ENCODE assay signal across 1 cellular context in the genomic region with DNA sequence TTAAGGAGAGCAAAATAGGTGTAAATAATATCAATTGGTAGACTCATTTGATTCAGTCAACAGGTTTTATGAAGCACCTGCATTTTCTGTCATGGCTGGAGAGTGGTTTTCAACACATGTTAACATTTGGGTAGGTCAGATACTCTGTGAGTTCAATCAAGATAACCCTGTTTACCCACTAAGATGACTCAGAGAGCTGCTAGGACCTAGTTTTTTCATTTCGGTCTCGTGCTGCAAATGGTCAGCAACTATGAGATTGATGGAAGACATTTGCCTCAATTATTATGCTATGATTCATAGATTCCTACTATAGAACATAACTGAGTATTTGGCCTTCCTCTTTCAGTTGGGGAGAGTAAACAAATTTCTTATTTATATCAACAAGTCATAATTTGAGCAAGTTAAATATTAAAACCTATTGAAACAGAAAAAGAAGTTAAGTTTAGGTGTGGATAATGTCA.
A peak's percentile ranks its signal among the peaks of the same experiment; 100 is the strongest.
TF ChIP-seq lines count a peak whose summit lies in the region.

No MANE protein-coding gene starts in this region.

TF ChIP-seq in HepG2, 621 proteins besides CTCF, POLR2A, EP300 and RAD21 (continued from another document):
- TF ChIP-seq, protein P1, sequence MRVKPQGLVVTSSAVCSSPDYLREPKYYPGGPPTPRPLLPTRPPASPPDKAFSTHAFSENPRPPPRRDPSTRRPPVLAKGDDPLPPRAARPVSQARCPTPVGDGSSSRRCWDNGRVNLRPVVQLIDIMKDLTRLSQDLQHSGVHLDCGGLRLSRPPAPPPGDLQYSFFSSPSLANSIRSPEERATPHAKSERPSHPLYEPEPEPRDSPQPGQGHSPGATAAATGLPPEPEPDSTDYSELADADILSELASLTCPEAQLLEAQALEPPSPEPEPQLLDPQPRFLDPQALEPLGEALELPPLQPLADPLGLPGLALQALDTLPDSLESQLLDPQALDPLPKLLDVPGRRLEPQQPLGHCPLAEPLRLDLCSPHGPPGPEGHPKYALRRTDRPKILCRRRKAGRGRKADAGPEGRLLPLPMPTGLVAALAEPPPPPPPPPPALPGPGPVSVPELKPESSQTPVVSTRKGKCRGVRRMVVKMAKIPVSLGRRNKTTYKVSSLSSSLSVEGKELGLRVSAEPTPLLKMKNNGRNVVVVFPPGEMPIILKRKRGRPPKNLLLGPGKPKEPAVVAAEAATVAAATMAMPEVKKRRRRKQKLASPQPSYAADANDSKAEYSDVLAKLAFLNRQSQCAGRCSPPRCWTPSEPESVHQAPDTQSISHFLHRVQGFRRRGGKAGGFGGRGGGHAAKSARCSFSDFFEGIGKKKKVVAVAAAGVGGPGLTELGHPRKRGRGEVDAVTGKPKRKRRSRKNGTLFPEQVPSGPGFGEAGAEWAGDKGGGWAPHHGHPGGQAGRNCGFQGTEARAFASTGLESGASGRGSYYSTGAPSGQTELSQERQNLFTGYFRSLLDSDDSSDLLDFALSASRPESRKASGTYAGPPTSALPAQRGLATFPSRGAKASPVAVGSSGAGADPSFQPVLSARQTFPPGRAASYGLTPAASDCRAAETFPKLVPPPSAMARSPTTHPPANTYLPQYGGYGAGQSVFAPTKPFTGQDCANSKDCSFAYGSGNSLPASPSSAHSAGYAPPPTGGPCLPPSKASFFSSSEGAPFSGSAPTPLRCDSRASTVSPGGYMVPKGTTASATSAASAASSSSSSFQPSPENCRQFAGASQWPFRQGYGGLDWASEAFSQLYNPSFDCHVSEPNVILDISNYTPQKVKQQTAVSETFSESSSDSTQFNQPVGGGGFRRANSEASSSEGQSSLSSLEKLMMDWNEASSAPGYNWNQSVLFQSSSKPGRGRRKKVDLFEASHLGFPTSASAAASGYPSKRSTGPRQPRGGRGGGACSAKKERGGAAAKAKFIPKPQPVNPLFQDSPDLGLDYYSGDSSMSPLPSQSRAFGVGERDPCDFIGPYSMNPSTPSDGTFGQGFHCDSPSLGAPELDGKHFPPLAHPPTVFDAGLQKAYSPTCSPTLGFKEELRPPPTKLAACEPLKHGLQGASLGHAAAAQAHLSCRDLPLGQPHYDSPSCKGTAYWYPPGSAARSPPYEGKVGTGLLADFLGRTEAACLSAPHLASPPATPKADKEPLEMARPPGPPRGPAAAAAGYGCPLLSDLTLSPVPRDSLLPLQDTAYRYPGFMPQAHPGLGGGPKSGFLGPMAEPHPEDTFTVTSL (CRISPR knock-in tag; IDR thresholded peaks at IDR 0.05; ENCODE audit: borderline replicate concordance) = peak; percentile 72; the same call in 1 of the 2 replicates
- TF ChIP-seq FOSL1 (CRISPR knock-in tag; IDR thresholded peaks at IDR 0.05; ENCODE audit: borderline replicate concordance) (peak; percentile 83), FOSL2 (CRISPR knock-in tag; IDR thresholded peaks at IDR 0.05) (peak; percentile 91), POGZ (CRISPR knock-in tag; IDR thresholded peaks at IDR 0.05) (0 out of 2 replicates have a peak, but pooled peaks have one; percentile 19), BHLHE40 (IDR thresholded peaks at IDR 0.05; ENCODE audit: low read length) (peak; percentile 83), SOX13 (IDR thresholded peaks at IDR 0.05) (no peak), SOX13 (CRISPR knock-in tag; conservative IDR thresholded peaks at IDR 0.05 in 1 of 2, IDR thresholded peaks at IDR 0.05 in 1 of 2) (peak in 1 of 2 experiments; percentile 32; a peak in 1 of 4 replicates), NR2F2 (IDR thresholded peaks at IDR 0.05; ENCODE audit: borderline replicate concordance, low read depth) (no peak), ELF1 (CRISPR knock-in tag; IDR thresholded peaks at IDR 0.05) (no peak), BCL6 (CRISPR knock-in tag; IDR thresholded peaks at IDR 0.05) (0 out of 2 replicates have a peak, but pooled peaks have one; percentile 11), NR2F1 (CRISPR knock-in tag; IDR thresholded peaks at IDR 0.05) (peak in 1 of 2 experiments; percentile 42; a peak in 2 of 4 replicates), CBX5 (CRISPR knock-in tag; IDR thresholded peaks at IDR 0.05; ENCODE audit: borderline replicate concordance) (no peak), FOXP1 (IDR thresholded peaks at IDR 0.05) (no peak), FOXP1 (CRISPR knock-in tag; IDR thresholded peaks at IDR 0.05) (0 out of 2 replicates have a peak, but pooled peaks have one; percentile 14), ZSCAN31 (CRISPR knock-in tag; IDR thresholded peaks at IDR 0.05; ENCODE audit: low read depth) (no peak), FOXA1 (IDR thresholded peaks at IDR 0.05) (no peak), FOXA1 (CRISPR knock-in tag; IDR thresholded peaks at IDR 0.05) (peak; percentile 82), JUND (CRISPR knock-in tag; IDR thresholded peaks at IDR 0.05) (0 out of 2 replicates have a peak, but pooled peaks have one; percentile 47), FOXA3 (CRISPR knock-in tag; IDR thresholded peaks at IDR 0.05) (peak; percentile 79), JUNB (CRISPR knock-in tag; IDR thresholded peaks at IDR 0.05; ENCODE audit: borderline replicate concordance) (peak; percentile 66; the same call in 1 of the 2 replicates), RARA (CRISPR knock-in tag; IDR thresholded peaks at IDR 0.05) (peak; percentile 30; the same call in 1 of the 2 replicates), ZNF678 (CRISPR knock-in tag; IDR thresholded peaks at IDR 0.05) (no peak), SAP130 (CRISPR knock-in tag; IDR thresholded peaks at IDR 0.05; ENCODE audit: low read depth) (peak; percentile 24; the same call in 1 of the 2 replicates)
- TF ChIP-seq, protein P2, sequence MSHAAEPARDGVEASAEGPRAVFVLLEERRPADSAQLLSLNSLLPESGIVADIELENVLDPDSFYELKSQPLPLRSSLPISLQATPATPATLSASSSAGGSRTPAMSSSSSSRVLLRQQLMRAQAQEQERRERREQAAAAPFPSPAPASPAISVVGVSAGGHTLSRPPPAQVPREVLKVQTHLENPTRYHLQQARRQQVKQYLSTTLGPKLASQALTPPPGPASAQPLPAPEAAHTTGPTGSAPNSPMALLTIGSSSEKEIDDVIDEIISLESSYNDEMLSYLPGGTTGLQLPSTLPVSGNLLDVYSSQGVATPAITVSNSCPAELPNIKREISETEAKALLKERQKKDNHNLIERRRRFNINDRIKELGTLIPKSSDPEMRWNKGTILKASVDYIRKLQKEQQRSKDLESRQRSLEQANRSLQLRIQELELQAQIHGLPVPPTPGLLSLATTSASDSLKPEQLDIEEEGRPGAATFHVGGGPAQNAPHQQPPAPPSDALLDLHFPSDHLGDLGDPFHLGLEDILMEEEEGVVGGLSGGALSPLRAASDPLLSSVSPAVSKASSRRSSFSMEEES (CRISPR knock-in tag; IDR thresholded peaks at IDR 0.05) = 0 out of 2 replicates have a peak, but pooled peaks have one; percentile 16
- TF ChIP-seq, protein P3, sequence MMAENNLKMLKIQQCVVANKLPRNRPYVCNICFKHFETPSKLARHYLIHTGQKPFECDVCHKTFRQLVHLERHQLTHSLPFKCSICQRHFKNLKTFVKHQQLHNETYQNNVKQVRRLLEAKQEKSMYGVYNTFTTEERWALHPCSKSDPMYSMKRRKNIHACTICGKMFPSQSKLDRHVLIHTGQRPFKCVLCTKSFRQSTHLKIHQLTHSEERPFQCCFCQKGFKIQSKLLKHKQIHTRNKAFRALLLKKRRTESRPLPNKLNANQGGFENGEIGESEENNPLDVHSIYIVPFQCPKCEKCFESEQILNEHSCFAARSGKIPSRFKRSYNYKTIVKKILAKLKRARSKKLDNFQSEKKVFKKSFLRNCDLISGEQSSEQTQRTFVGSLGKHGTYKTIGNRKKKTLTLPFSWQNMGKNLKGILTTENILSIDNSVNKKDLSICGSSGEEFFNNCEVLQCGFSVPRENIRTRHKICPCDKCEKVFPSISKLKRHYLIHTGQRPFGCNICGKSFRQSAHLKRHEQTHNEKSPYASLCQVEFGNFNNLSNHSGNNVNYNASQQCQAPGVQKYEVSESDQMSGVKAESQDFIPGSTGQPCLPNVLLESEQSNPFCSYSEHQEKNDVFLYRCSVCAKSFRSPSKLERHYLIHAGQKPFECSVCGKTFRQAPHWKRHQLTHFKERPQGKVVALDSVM (CRISPR knock-in tag; IDR thresholded peaks at IDR 0.05) = no peak
- TF ChIP-seq, protein P4, sequence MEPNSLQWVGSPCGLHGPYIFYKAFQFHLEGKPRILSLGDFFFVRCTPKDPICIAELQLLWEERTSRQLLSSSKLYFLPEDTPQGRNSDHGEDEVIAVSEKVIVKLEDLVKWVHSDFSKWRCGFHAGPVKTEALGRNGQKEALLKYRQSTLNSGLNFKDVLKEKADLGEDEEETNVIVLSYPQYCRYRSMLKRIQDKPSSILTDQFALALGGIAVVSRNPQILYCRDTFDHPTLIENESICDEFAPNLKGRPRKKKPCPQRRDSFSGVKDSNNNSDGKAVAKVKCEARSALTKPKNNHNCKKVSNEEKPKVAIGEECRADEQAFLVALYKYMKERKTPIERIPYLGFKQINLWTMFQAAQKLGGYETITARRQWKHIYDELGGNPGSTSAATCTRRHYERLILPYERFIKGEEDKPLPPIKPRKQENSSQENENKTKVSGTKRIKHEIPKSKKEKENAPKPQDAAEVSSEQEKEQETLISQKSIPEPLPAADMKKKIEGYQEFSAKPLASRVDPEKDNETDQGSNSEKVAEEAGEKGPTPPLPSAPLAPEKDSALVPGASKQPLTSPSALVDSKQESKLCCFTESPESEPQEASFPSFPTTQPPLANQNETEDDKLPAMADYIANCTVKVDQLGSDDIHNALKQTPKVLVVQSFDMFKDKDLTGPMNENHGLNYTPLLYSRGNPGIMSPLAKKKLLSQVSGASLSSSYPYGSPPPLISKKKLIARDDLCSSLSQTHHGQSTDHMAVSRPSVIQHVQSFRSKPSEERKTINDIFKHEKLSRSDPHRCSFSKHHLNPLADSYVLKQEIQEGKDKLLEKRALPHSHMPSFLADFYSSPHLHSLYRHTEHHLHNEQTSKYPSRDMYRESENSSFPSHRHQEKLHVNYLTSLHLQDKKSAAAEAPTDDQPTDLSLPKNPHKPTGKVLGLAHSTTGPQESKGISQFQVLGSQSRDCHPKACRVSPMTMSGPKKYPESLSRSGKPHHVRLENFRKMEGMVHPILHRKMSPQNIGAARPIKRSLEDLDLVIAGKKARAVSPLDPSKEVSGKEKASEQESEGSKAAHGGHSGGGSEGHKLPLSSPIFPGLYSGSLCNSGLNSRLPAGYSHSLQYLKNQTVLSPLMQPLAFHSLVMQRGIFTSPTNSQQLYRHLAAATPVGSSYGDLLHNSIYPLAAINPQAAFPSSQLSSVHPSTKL (CRISPR knock-in tag; IDR thresholded peaks at IDR 0.05) = peak; percentile 30; the same call in 1 of the 2 replicates
- TF ChIP-seq, protein P5, sequence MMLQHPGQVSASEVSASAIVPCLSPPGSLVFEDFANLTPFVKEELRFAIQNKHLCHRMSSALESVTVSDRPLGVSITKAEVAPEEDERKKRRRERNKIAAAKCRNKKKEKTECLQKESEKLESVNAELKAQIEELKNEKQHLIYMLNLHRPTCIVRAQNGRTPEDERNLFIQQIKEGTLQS (CRISPR knock-in tag; IDR thresholded peaks at IDR 0.05) = peak; percentile 81
- TF ChIP-seq, protein P6, sequence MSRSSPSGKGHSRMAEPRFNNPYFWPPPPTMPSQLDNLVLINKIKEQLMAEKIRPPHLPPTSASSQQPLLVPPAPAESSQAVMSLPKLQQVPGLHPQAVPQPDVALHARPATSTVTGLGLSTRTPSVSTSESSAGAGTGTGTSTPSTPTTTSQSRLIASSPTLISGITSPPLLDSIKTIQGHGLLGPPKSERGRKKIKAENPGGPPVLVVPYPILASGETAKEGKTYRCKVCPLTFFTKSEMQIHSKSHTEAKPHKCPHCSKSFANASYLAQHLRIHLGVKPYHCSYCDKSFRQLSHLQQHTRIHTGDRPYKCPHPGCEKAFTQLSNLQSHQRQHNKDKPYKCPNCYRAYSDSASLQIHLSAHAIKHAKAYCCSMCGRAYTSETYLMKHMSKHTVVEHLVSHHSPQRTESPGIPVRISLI (CRISPR knock-in tag; IDR thresholded peaks at IDR 0.05; ENCODE audit: borderline replicate concordance) = peak; percentile 32; the same call in 1 of the 2 replicates
